In genomic region chr4:48421101-48421500, GRCh38 we compare ENCODE assay signal across 2 cellular contexts.
TF ChIP-seq lines count a peak whose summit lies in the region.

No MANE protein-coding gene starts in this region.

TF ChIP-seq in GM23338, 12 proteins besides CTCF, POLR2A, EP300 and RAD21:
- TF ChIP-seq ZNF462 (CRISPR knock-in tag; IDR thresholded peaks at IDR 0.05) (no peak), CREB1 (CRISPR knock-in tag; IDR thresholded peaks at IDR 0.05; ENCODE audit: low read depth) (no peak), ZNF114 (CRISPR knock-in tag; IDR thresholded peaks at IDR 0.05) (no peak)
TF ChIP-seq in GM23338: peak in this region for 0.

TF ChIP-seq in H1, 55 proteins besides CTCF, POLR2A, EP300 and RAD21:
- TF ChIP-seq FOSL1 (IDR thresholded peaks at IDR 0.05; ENCODE audit: insufficient read depth, low read depth, low read length) (no peak), RFX5 (IDR thresholded peaks at IDR 0.05; ENCODE audit: borderline replicate concordance, low read depth, low read length) (no peak), CREB1 (IDR thresholded peaks at IDR 0.05) (no peak), ZNF274 (IDR thresholded peaks at IDR 0.05; ENCODE audit: borderline replicate concordance, extremely low read depth, low read length) (no peak), HDAC2 (IDR thresholded peaks at IDR 0.05; ENCODE audit: borderline replicate concordance in 1 of 2, low read depth in 2 of 2, low read length in 2 of 2) (no peak), HDAC6 (IDR thresholded peaks at IDR 0.05; ENCODE audit: low read depth, low read length) (no peak), CBX5 (IDR thresholded peaks at IDR 0.05; ENCODE audit: low read depth, low read length) (no peak), TEAD4 (IDR thresholded peaks at IDR 0.05; ENCODE audit: low read depth, low read length) (no peak), SUZ12 (IDR thresholded peaks at IDR 0.05; ENCODE audit: low read length) (no peak), POLR2AphosphoS5 (IDR thresholded peaks at IDR 0.05; ENCODE audit: low read depth, low read length) (no peak), KDM4A (IDR thresholded peaks at IDR 0.05; ENCODE audit: low read depth, low read length, severe bottlenecking) (no peak), SIRT6 (IDR thresholded peaks at IDR 0.05; ENCODE audit: low read length) (no peak), SAP30 (IDR thresholded peaks at IDR 0.05; ENCODE audit: insufficient read depth, insufficient replicate concordance, low read length) (no peak), GTF2F1 (IDR thresholded peaks at IDR 0.05; ENCODE audit: borderline replicate concordance, low read depth, low read length) (no peak), KDM1A (IDR thresholded peaks at IDR 0.05; ENCODE audit: borderline replicate concordance, low read length) (no peak), PHF8 (conservative IDR thresholded peaks at IDR 0.05; ENCODE audit: low read depth, low read length) (no peak), JUN (IDR thresholded peaks at IDR 0.05; ENCODE audit: low read depth, low read length) (no peak), CEBPB (IDR thresholded peaks at IDR 0.05; ENCODE audit: low read depth, low read length) (no peak)
